In the genomic region with DNA sequence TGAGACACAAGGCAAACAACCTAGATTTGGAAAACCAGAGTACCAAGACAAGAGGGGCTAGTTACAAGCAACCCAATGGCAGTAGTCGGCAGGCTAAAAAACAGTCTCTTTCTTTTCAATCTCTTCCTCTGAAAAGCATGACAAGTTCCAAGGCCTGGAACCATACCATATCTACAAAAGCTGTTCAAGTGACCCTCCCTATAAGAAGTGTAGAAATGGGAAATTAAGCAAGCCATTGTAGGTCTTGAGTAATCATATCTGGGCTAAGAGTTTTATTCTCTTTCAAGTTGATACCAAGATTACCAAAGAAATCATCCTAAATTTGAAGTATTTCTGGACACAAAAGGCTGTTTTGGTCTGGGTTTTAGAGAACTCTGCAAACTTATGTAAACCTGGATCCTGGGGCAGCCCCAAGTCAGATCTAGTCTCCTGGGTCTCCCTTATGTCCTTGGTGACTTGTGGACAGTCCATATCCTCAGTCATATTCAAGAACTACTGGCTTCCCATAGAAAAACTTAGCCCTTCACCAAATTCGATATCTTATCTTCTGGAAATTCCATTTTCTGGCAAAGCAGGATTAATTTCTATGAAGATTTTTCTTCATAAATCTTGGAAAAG, we compare ENCODE assay signal across 16 cellular contexts. TPM values are rescaled to one million over a fixed set of nuclear protein-coding genes. Genes with fewer than 3 reads are reported as not detected.
DNase-seq lines count a peak whose midpoint lies in the region; ATAC-seq and TF ChIP-seq lines count a peak whose summit lies in the region.
"Had no signal": no experiment of that assay in that cellular context is flagged by ENCODE, and none has a peak within 500 bp of the region (broad histone marks: within the 10 kb centered on the region; RNA-seq: fewer than 3 reads in every experiment).

No MANE protein-coding gene starts in this region.

- peak overlapping the region in 1 of 2 donors; percentile 14 for H3K27ac ChIP-seq in breast epithelium
- peak overlapping the region; percentile 6 for H3K27ac ChIP-seq in vagina
- H3K27ac ChIP-seq: C4-2B, KMS-11 had no signal

- POLR2A ChIA-PET in MCF 10A (lab: Yijun Ruan, JAX) = no interaction called here

- no peak overlapping the region for H3K4me3 ChIP-seq in breast epithelium
- no peak overlapping the region for H3K4me3 ChIP-seq in vagina
- H3K4me3 ChIP-seq: MG63 had no signal

- no peaks in the 10 kb centered on the region for H3K36me3 Mint-ChIP-seq in MCF 10A (ENCODE audit: insufficient read depth, unreplicated experiment)
- no peaks in the 10 kb centered on the region for H3K36me3 Mint-ChIP-seq in activated naive CD4-positive, alpha-beta T cell treated with anti-CD3 and anti-CD28 coated beads, Interleukin-2, amount 10 ng/mL, durations not matched to agents 7 days and 5 days

- H3K9me3 Mint-ChIP-seq in MCF 10A (ENCODE audit: unreplicated experiment) = no peaks in the 10 kb centered on the region
- H3K9me3 Mint-ChIP-seq in activated naive CD4-positive, alpha-beta T cell treated with anti-CD3 and anti-CD28 coated beads, Interleukin-2, amount 10 ng/mL, durations not matched to agents 7 days and 5 days = no peaks in the 10 kb centered on the region
- H3K9me3 Mint-ChIP-seq: HFFc6 had no signal

- no peaks in the 10 kb centered on the region for H3K36me3 ChIP-seq in breast epithelium
- H3K36me3 ChIP-seq in vagina = no peaks in the 10 kb centered on the region
- H3K36me3 ChIP-seq: MG63 had no signal

- H3K27me3 ChIP-seq in breast epithelium (no peaks in the 10 kb centered on the region), vagina (no peaks in the 10 kb centered on the region)
- H3K27me3 ChIP-seq: MG63 had no signal

- no peak for TF ChIP-seq CTCF in MCF 10A (IDR thresholded peaks at IDR 0.05; ENCODE audit: unreplicated experiment)
- TF ChIP-seq CTCF in breast epithelium (IDR thresholded peaks at IDR 0.05) = no peak
- no peak for TF ChIP-seq CTCF in vagina (IDR thresholded peaks at IDR 0.05)

- H3K27ac Mint-ChIP-seq in MCF 10A (ENCODE audit: low read depth, unreplicated experiment) = no peak overlapping the region
- H3K27ac Mint-ChIP-seq in activated naive CD4-positive, alpha-beta T cell treated with anti-CD3 and anti-CD28 coated beads, Interleukin-2, amount 10 ng/mL, durations not matched to agents 7 days and 5 days = no peak overlapping the region
- H3K27ac Mint-ChIP-seq: HFFc6 had no signal

- H3K4me1 ChIP-seq in breast epithelium (no peaks in the 10 kb centered on the region), vagina (no peaks in the 10 kb centered on the region)

- H3K9me3 ChIP-seq in breast epithelium (no peaks in the 10 kb centered on the region), vagina (no peaks in the 10 kb centered on the region)
- H3K9me3 ChIP-seq: MG63 had no signal

- ATAC-seq in GM21825 (IDR thresholded peaks at IDR 0.05; ENCODE audit: unreplicated experiment) = no peak

- no peak for TF ChIP-seq POLR2A in breast epithelium (IDR thresholded peaks at IDR 0.05)
- no peak for TF ChIP-seq POLR2A in vagina (IDR thresholded peaks at IDR 0.05)

- no peaks in the 10 kb centered on the region for H3K4me1 Mint-ChIP-seq in MCF 10A (ENCODE audit: insufficient read depth, unreplicated experiment)
- H3K4me1 Mint-ChIP-seq in activated naive CD4-positive, alpha-beta T cell treated with anti-CD3 and anti-CD28 coated beads, Interleukin-2, amount 10 ng/mL, durations not matched to agents 7 days and 5 days = no peaks in the 10 kb centered on the region

- H3K27me3 Mint-ChIP-seq in MCF 10A (ENCODE audit: insufficient read depth, unreplicated experiment) = peaks cover 29% of the 10 kb centered on the region
- H3K27me3 Mint-ChIP-seq in activated naive CD4-positive, alpha-beta T cell treated with anti-CD3 and anti-CD28 coated beads, Interleukin-2, amount 10 ng/mL, durations not matched to agents 7 days and 5 days = no peaks in the 10 kb centered on the region

- CTCF ChIA-PET in MCF 10A (lab: Yijun Ruan, JAX) = no interaction called here
- CTCF ChIA-PET in activated naive CD4-positive, alpha-beta T cell treated with anti-CD3 and anti-CD28 coated beads, Interleukin-2, amount 10 ng/mL, durations not matched to agents 7 days and 5 days (lab: Charles Lee) = no interaction called here

- DNase-seq in MCF 10A (ENCODE audit: unreplicated experiment) (peak; percentile 20), breast epithelium (ENCODE audit: low spot score in 2 of 2) (no peak), fibroblast of gingiva (ENCODE audit: low read depth) (peak; percentile 49), iris pigment epithelial cell (ENCODE audit: low read depth) (peak; percentile 38), vagina (ENCODE audit: extremely low spot score in 2 of 2) (no peak)
- no peak for DNase-seq in activated naive CD4-positive, alpha-beta T cell treated with anti-CD3 and anti-CD28 coated beads, Interleukin-2, amount 10 ng/mL, durations not matched to agents 7 days and 5 days
- no peak for DNase-seq in central memory CD4-positive, alpha-beta T cell
- DNase-seq: HFFc6, MG63, NCI-H1930, NCI-H2171 treated with DMSO at 0.1 percent for 48 hours, NCI-H82 had no signal

- no TSS peak for BruUV-seq in MCF 10A (replicated peaks; lab: Mats Ljungman, UMichigan)

- intact Hi-C loops in MCF 10A (cut with micrococcal nuclease) (no loop called here), breast epithelium (cut with DNase I; ENCODE audit: low total_unique reads) (no loop called here), vagina (cut with DNase I) (no loop called here)

- no peak overlapping the region for H3K4me3 Mint-ChIP-seq in MCF 10A (ENCODE audit: unreplicated experiment)
- H3K4me3 Mint-ChIP-seq in activated naive CD4-positive, alpha-beta T cell treated with anti-CD3 and anti-CD28 coated beads, Interleukin-2, amount 10 ng/mL, durations not matched to agents 7 days and 5 days = no peak overlapping the region
- H3K4me3 Mint-ChIP-seq: HFFc6 had no signal

RNA-seq across cellular contexts. Expression of a gene that starts 24.7 kb away (rescaled TPM):
- not detected in 2 replicates for total RNA-seq in MCF 10A (2022)
- total RNA-seq in breast epithelium = 10 to 100 TPM in 1 of 3 donors, 1 to 10 TPM in 2; 5.3 to 19.3 (median 6.1) TPM
- 0.98 TPM for total RNA-seq in vagina
- total RNA-seq: NCI-H460 had no signal

Comparison
In these comparisons a context has a peak if more than half of its experiments do, and no peak if none do; other contexts are left out.
1. DNase-seq: peak in MCF 10A (single experiment), fibroblast of gingiva (single experiment) and iris pigment epithelial cell (single experiment); none in breast epithelium (0 of 2), vagina (0 of 2), activated naive CD4-positive, alpha-beta T cell treated with anti-CD3 and anti-CD28 coated beads, Interleukin-2, amount 10 ng/mL, durations not matched to agents 7 days and 5 days (single experiment) and central memory CD4-positive, alpha-beta T cell (single experiment).